ENCODE assay signal across 1 cellular context in genomic region chr17:79473111-79473835, GRCh38.
TF ChIP-seq lines count a peak whose summit lies in the region.

No MANE protein-coding gene starts in this region.

TF ChIP-seq in HepG2, 621 proteins besides CTCF, POLR2A, EP300 and RAD21 (continued from another document):
- no peak for TF ChIP-seq TIGD3 (CRISPR knock-in tag; IDR thresholded peaks at IDR 0.05; ENCODE audit: borderline replicate concordance)
